In the genomic region with DNA sequence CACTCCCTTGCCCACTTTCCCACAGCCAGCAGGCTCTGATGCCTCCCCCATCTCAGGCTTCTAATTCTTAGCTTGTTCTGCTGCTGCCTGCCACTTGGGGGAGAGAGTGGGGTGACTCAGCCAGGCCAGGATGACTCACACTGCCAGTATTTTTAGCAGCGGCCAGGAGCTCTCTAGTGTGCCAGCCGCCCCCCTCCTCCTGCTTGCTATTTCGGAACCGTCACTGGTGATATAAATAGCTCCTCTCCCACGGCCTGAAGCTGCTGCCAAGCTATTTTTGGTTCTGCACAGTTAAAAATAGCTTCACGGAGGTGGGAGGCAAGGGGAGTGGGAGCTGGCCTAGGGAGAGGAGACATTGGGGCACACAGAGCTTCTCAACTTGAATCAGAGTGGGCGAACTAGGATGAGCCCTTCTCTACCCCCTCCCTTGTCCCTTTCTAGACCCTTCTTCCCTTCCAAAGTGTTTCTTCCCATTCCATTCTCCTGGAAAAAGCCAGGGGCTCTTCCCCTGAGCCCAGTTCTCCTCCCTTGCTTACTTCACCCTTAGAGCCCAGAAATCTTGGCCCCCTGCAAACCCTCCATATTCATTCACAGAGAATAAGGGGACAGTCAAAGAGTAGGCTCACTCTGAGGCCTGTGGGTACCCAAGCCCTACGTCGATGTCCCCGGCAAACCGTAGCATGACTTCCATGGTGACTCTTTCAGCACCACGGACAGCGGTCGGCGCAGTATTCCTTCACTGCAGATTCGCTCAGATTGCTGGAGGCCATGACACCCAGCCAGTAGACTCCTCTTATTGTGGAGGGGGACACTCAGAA, we compare ENCODE assay signal across 8 cellular contexts. TPM values are rescaled to one million over a fixed set of nuclear protein-coding genes. Genes with fewer than 3 reads are reported as not detected.
DNase-seq lines count a peak whose midpoint lies in the region; ATAC-seq, FAIRE-seq and TF ChIP-seq lines count a peak whose summit lies in the region.

No MANE protein-coding gene starts in this region.

- peak; percentile 6 for TF ChIP-seq CTCF in kidney (IDR thresholded peaks at IDR 0.05; ENCODE audit: borderline replicate concordance, extremely low read depth, insufficient read depth)

- ATAC-seq in GM18517 (IDR thresholded peaks at IDR 0.05; ENCODE audit: unreplicated experiment), result no peak

- no peak overlapping the region for H3K9ac ChIP-seq in kidney (ENCODE audit: low read length in 2 of 2)

- H3K4me3 ChIP-seq in kidney (ENCODE audit: low read length in 2 of 2), result no peak overlapping the region

- peak; percentile 36 for FAIRE-seq in GM18507 (lab: Jason Lieb, UNC)
- no peak for FAIRE-seq in kidney (lab: Jason Lieb, UNC)

- no peaks in the 10 kb centered on the region for H3K36me3 ChIP-seq in kidney (ENCODE audit: control insufficient read depth in 1 of 2, insufficient read depth in 2 of 2, low read length in 2 of 2)

- DNase-seq in 8988T, result peak; percentile 98
- no peak for DNase-seq in GM18507 (ENCODE audit: extremely low spot score, insufficient read length, low read depth)
- DNase-seq in NCI-H2227 treated with DMSO at 0.1 percent for 48 hours (lab: John Stamatoyannopoulos, UW), result peak; percentile 89
- peak; percentile 23 for DNase-seq in activated CD4-positive, CD25-positive, alpha-beta regulatory T cell treated with anti-CD3 and anti-CD28 coated beads, Interleukin-2, amount 50 U/mL, for 16 hours (ENCODE audit: low read depth, low spot score)
- DNase-seq in central memory CD4-positive, alpha-beta T cell, result peak; percentile 18
- peak; percentile 85 for DNase-seq in kidney
- DNase-seq in stimulated activated CD4-positive, alpha-beta T cell treated with anti-CD3 and anti-CD28 coated beads, Interleukin-2, amount 100 ng/mL, for 48 hours, result peak; percentile 58 to 66

- H3K9me3 ChIP-seq in kidney (ENCODE audit: control insufficient read depth in 1 of 2, low read length in 2 of 2), result no peaks in the 10 kb centered on the region

- no peak overlapping the region for H3K27ac ChIP-seq in kidney (ENCODE audit: low read depth in 2 of 2, low read length in 2 of 2)

- peaks cover 0 to 4% of the 10 kb centered on the region in 2 donors for H3K4me1 ChIP-seq in kidney (ENCODE audit: control insufficient read depth in 1 of 2, insufficient read depth in 1 of 2, low read depth in 1 of 2, low read length in 2 of 2)

- intact Hi-C loops in kidney (cut with DNase I), result no loop called here

RNA-seq across cellular contexts. Expression of gene NPAS4, which starts 2.5 kb away (rescaled TPM):
- 0.19 TPM for total RNA-seq in kidney
- not detected for polyA plus RNA-seq in kidney (ENCODE audit: insufficient read depth, low read depth, low replicate concordance)

RNA-seq across cellular contexts. Expression of gene MRPL11, which starts 20.3 kb away (rescaled TPM):
- 34.1 TPM for total RNA-seq in kidney
- polyA plus RNA-seq in kidney (ENCODE audit: insufficient read depth, low read depth, low replicate concordance), result 97.3 TPM

RNA-seq across cellular contexts. Expression of gene SLC29A2, which starts 46.8 kb away (rescaled TPM):
- 10.4 TPM for total RNA-seq in kidney
- polyA plus RNA-seq in kidney (ENCODE audit: insufficient read depth, low read depth, low replicate concordance), result 17.5 TPM

RNA-seq across cellular contexts. Expression of gene PELI3, which starts 48.3 kb away (rescaled TPM):
- 8.1 TPM for total RNA-seq in kidney
- polyA plus RNA-seq in kidney (ENCODE audit: insufficient read depth, low read depth, low replicate concordance), result 9.1 TPM
